8 cellular contexts compared by ENCODE assay signal in the genomic region with DNA sequence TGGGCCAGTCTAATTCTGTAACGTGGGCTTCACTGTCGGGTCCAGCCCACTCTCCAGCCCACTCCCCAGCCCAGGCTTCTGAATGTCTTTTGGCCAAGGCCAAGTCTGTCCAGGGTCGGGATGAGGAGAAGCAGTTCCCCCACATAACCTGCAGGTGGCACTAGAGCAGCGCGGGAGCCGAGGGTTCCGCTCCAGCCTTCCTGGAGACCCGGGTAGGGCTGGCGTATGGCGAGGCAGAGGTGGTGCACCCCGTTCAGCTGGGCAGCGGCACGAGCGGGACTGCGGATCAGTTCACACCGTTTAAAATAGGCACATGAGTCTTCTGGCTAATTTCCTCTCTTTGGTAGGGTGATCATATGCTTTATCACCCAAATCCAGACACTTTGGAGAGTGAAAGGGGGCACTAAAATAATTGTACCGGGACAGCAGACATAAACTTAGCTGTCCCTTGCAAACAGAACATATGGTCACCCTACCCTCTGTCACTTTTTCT.
DNase-seq lines count a peak whose midpoint lies in the region; ATAC-seq and TF ChIP-seq lines count a peak whose summit lies in the region.

No MANE protein-coding gene starts in this region.

- H3K27me3 Mint-ChIP-seq in naive thymus-derived CD4-positive, alpha-beta T cell = peaks cover 20 to 74% (median 55%) of the 10 kb centered on the region in 5 donors

- no peaks in the 10 kb centered on the region for H3K36me3 ChIP-seq in naive thymus-derived CD4-positive, alpha-beta T cell (ENCODE audit: control insufficient read depth in 2 of 3, insufficient read depth in 3 of 3, low read length in 3 of 3)

- H3K4me3 ChIP-seq in AG09309 (ENCODE audit: control insufficient read depth, low read depth, low read length) = peak overlapping the region; percentile 20
- no peak overlapping the region for H3K4me3 ChIP-seq in naive thymus-derived CD4-positive, alpha-beta T cell (ENCODE audit: low read length)

- POLR2A ChIA-PET in naive thymus-derived CD4-positive, alpha-beta T cell (lab: Charles Lee) = no interaction called here

- CTCF ChIA-PET in naive thymus-derived CD4-positive, alpha-beta T cell (lab: Charles Lee) = no interaction called here

- no peak overlapping the region for H3K27ac ChIP-seq in naive thymus-derived CD4-positive, alpha-beta T cell (ENCODE audit: low read depth, low read length)

- no peaks in the 10 kb centered on the region for H3K36me3 Mint-ChIP-seq in naive thymus-derived CD4-positive, alpha-beta T cell

- DNase-seq in AG09309 (ENCODE audit: low read depth) (no peak), NCI-H69 (lab: John Stamatoyannopoulos, UW) (peak; percentile 65), epidermal melanocyte (ENCODE audit: insufficient read length, low spot score) (peak; percentile 58)
- DNase-seq in activated CD8-positive, alpha-beta memory T cell treated with anti-CD3 and anti-CD28 coated beads for 4 hours (ENCODE audit: low read depth in 2 of 2) = peak; percentile 6 to 9
- DNase-seq in naive thymus-derived CD4-positive, alpha-beta T cell = peak; percentile 2 to 61 (median 20)
- peak; percentile 10 for DNase-seq in stimulated activated naive CD4-positive, alpha-beta T cell treated with Interleukin-2 at 50 U/mL for 16 hours (lab: John Stamatoyannopoulos, UW)

- ATAC-seq in GM18511 (IDR thresholded peaks at IDR 0.05; ENCODE audit: unreplicated experiment) (peak; percentile 97), HG03135 (IDR thresholded peaks at IDR 0.05; ENCODE audit: unreplicated experiment) (peak; percentile 71)
- ATAC-seq in naive thymus-derived CD4-positive, alpha-beta T cell = peak; percentile 75

- H3K4me1 Mint-ChIP-seq in naive thymus-derived CD4-positive, alpha-beta T cell = peaks cover 0 to 5% (median 0%) of the 10 kb centered on the region in 7 donors

- H3K4me1 ChIP-seq in naive thymus-derived CD4-positive, alpha-beta T cell (ENCODE audit: control insufficient read depth in 2 of 2, insufficient read depth in 2 of 2, low read length in 2 of 2) = no peaks in the 10 kb centered on the region

- intact Hi-C loops in naive thymus-derived CD4-positive, alpha-beta T cell (cut with micrococcal nuclease) = loop anchor here (1.0 kb wide), 1 partner anchor 26 kb away; no protein-coding TSS in a partner anchor

- H3K27ac Mint-ChIP-seq in naive thymus-derived CD4-positive, alpha-beta T cell = no peak overlapping the region

- peaks cover 0 to 4% of the 10 kb centered on the region in 2 donors for H3K27me3 ChIP-seq in naive thymus-derived CD4-positive, alpha-beta T cell (ENCODE audit: control insufficient read depth in 2 of 2, insufficient read depth in 2 of 2, low read length in 2 of 2)

- H3K4me3 Mint-ChIP-seq in naive thymus-derived CD4-positive, alpha-beta T cell = peak overlapping the region in 1 of 10 donors; percentile 24

- peaks cover 0 to 19% (median 1%) of the 10 kb centered on the region in 11 donors for H3K9me3 Mint-ChIP-seq in naive thymus-derived CD4-positive, alpha-beta T cell

- no peaks in the 10 kb centered on the region for H3K9me3 ChIP-seq in naive thymus-derived CD4-positive, alpha-beta T cell (ENCODE audit: control insufficient read depth in 2 of 3, low read length in 3 of 3)

- peak; percentile 97 for TF ChIP-seq CTCF in AG09309 (IDR thresholded peaks at IDR 0.05; ENCODE audit: control insufficient read depth, insufficient read depth, low read depth, low read length, missing control alignments)
